ENCODE assay signal across 3 cellular contexts in the genomic region with DNA sequence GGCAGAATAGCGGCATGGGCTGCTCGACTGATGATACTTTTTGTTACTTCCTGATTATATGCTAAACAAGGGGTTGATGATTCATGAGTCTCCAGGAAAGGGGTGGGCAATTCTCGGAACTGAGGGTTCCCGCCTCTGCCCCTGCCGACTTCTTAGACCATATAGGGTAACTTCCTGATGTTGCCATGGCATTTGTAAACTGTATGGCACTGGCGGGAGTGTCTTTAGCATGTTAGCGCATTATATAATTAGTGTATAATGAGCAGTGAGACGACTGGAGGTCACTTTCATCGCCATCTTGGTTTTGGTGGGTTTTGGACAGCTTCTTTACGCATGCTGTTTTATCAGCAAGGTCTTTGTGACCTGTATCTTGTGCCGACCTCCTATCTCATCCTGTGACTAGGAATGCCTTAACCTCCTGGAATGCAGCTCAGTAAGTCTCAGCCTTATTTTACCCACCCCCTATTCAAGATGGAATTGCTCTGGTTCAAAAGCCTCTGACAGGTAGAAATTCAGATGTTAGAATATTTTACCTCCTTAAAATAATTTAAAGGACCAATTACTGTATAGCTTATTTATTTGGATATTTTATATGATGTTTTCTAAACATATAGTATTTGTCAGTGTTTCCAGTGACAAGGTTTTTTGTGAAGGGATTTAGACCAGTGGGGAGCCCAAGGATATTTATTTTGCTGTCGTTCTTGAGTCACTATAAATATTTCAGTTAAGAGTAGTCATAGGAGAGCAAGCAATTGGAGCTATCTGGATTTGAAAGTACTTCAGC.
A peak's percentile ranks its signal among the peaks of the same experiment; 100 is the strongest.
TF ChIP-seq lines count a peak whose summit lies in the region.

No MANE protein-coding gene starts in this region.

TF ChIP-seq in IMR-90, 13 proteins besides CTCF, POLR2A, EP300 and RAD21:
- no peak for TF ChIP-seq RFX5 (IDR thresholded peaks at IDR 0.05; ENCODE audit: low read depth, low read length)
- no peak for TF ChIP-seq BHLHE40 (IDR thresholded peaks at IDR 0.05; ENCODE audit: low read depth, low read length)
- TF ChIP-seq MAZ (IDR thresholded peaks at IDR 0.05; ENCODE audit: borderline replicate concordance, low read depth, low read length), result no peak
- no peak for TF ChIP-seq RCOR1 (IDR thresholded peaks at IDR 0.05; ENCODE audit: insufficient replicate concordance, low read length)
- no peak for TF ChIP-seq SMC3 (IDR thresholded peaks at IDR 0.05; ENCODE audit: low read depth, low read length)
- no peak for TF ChIP-seq CHD1 (IDR thresholded peaks at IDR 0.05; ENCODE audit: low read depth, low read length)
- TF ChIP-seq MAFK (IDR thresholded peaks at IDR 0.05; ENCODE audit: low read depth, low read length), result no peak
- no peak for TF ChIP-seq NFE2L2 (IDR thresholded peaks at IDR 0.05; ENCODE audit: low read depth, low read length)
- TF ChIP-seq, protein P1, sequence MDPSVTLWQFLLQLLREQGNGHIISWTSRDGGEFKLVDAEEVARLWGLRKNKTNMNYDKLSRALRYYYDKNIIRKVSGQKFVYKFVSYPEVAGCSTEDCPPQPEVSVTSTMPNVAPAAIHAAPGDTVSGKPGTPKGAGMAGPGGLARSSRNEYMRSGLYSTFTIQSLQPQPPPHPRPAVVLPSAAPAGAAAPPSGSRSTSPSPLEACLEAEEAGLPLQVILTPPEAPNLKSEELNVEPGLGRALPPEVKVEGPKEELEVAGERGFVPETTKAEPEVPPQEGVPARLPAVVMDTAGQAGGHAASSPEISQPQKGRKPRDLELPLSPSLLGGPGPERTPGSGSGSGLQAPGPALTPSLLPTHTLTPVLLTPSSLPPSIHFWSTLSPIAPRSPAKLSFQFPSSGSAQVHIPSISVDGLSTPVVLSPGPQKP (IDR thresholded peaks at IDR 0.05; ENCODE audit: borderline replicate concordance, low read depth, low read length), result no peak
- TF ChIP-seq, protein P2, sequence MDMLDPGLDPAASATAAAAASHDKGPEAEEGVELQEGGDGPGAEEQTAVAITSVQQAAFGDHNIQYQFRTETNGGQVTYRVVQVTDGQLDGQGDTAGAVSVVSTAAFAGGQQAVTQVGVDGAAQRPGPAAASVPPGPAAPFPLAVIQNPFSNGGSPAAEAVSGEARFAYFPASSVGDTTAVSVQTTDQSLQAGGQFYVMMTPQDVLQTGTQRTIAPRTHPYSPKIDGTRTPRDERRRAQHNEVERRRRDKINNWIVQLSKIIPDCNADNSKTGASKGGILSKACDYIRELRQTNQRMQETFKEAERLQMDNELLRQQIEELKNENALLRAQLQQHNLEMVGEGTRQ (IDR thresholded peaks at IDR 0.05; ENCODE audit: low read depth, low read length), result no peak
- TF ChIP-seq CEBPB (IDR thresholded peaks at IDR 0.05; ENCODE audit: low read depth, low read length), result no peak
- TF ChIP-seq MXI1 (IDR thresholded peaks at IDR 0.05; ENCODE audit: borderline replicate concordance, low read depth, low read length), result no peak
- TF ChIP-seq FOS (IDR thresholded peaks at IDR 0.05; ENCODE audit: low read depth, low read length), result no peak

TF ChIP-seq in H1, 55 proteins besides CTCF, POLR2A, EP300 and RAD21:
- peak; percentile 33 for TF ChIP-seq ASH2L (IDR thresholded peaks at IDR 0.05; ENCODE audit: low read length)
- TF ChIP-seq SP1 (IDR thresholded peaks at IDR 0.05; ENCODE audit: low read depth, low read length), result peak; percentile 39; the same call in 1 of the 2 replicates
- TF ChIP-seq, protein P3, sequence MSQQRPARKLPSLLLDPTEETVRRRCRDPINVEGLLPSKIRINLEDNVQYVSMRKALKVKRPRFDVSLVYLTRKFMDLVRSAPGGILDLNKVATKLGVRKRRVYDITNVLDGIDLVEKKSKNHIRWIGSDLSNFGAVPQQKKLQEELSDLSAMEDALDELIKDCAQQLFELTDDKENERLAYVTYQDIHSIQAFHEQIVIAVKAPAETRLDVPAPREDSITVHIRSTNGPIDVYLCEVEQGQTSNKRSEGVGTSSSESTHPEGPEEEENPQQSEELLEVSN (IDR thresholded peaks at IDR 0.05), result no peak
- peak; percentile 58; the same call in 1 of the 2 replicates for TF ChIP-seq TEAD4 (IDR thresholded peaks at IDR 0.05; ENCODE audit: low read depth, low read length)

TF ChIP-seq in HepG2, 621 proteins besides CTCF, POLR2A, EP300 and RAD21:
- no peak for TF ChIP-seq ZNF839 (CRISPR knock-in tag; IDR thresholded peaks at IDR 0.05; ENCODE audit: borderline replicate concordance)
- TF ChIP-seq HHEX (CRISPR knock-in tag; IDR thresholded peaks at IDR 0.05), result no peak
- TF ChIP-seq ZNF333 (CRISPR knock-in tag; IDR thresholded peaks at IDR 0.05; ENCODE audit: borderline replicate concordance), result no peak
- TF ChIP-seq RXRB (CRISPR knock-in tag; IDR thresholded peaks at IDR 0.05; ENCODE audit: borderline replicate concordance), result no peak
- TF ChIP-seq ZNF709 (CRISPR knock-in tag; IDR thresholded peaks at IDR 0.05), result no peak
- TF ChIP-seq ZNF256 (CRISPR knock-in tag; conservative IDR thresholded peaks at IDR 0.05), result no peak
- no peak for TF ChIP-seq MEF2D (CRISPR knock-in tag; IDR thresholded peaks at IDR 0.05)
- TF ChIP-seq, protein P4, sequence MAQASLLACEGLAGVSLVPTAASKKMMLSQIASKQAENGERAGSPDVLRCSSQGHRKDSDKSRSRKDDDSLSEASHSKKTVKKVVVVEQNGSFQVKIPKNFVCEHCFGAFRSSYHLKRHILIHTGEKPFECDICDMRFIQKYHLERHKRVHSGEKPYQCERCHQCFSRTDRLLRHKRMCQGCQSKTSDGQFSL (CRISPR knock-in tag; IDR thresholded peaks at IDR 0.05), result no peak
- TF ChIP-seq ZNF121 (CRISPR knock-in tag; IDR thresholded peaks at IDR 0.05), result no peak
- no peak for TF ChIP-seq GFI1 (CRISPR knock-in tag; IDR thresholded peaks at IDR 0.05; ENCODE audit: borderline replicate concordance)
- TF ChIP-seq, protein P5, sequence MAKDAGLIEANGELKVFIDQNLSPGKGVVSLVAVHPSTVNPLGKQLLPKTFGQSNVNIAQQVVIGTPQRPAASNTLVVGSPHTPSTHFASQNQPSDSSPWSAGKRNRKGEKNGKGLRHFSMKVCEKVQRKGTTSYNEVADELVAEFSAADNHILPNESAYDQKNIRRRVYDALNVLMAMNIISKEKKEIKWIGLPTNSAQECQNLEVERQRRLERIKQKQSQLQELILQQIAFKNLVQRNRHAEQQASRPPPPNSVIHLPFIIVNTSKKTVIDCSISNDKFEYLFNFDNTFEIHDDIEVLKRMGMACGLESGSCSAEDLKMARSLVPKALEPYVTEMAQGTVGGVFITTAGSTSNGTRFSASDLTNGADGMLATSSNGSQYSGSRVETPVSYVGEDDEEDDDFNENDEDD (CRISPR knock-in tag; IDR thresholded peaks at IDR 0.05; ENCODE audit: borderline replicate concordance), result no peak
- TF ChIP-seq, protein P6, sequence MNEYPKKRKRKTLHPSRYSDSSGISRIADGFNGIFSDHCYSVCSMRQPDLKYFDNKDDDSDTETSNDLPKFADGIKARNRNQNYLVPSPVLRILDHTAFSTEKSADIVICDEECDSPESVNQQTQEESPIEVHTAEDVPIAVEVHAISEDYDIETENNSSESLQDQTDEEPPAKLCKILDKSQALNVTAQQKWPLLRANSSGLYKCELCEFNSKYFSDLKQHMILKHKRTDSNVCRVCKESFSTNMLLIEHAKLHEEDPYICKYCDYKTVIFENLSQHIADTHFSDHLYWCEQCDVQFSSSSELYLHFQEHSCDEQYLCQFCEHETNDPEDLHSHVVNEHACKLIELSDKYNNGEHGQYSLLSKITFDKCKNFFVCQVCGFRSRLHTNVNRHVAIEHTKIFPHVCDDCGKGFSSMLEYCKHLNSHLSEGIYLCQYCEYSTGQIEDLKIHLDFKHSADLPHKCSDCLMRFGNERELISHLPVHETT (CRISPR knock-in tag; conservative IDR thresholded peaks at IDR 0.05), result no peak
- no peak for TF ChIP-seq RFXANK (CRISPR knock-in tag; IDR thresholded peaks at IDR 0.05)
- TF ChIP-seq NFIC (IDR thresholded peaks at IDR 0.05; ENCODE audit: low read length), result no peak
